Comparison of ENCODE assay signal across 20 cellular contexts in the genomic region with DNA sequence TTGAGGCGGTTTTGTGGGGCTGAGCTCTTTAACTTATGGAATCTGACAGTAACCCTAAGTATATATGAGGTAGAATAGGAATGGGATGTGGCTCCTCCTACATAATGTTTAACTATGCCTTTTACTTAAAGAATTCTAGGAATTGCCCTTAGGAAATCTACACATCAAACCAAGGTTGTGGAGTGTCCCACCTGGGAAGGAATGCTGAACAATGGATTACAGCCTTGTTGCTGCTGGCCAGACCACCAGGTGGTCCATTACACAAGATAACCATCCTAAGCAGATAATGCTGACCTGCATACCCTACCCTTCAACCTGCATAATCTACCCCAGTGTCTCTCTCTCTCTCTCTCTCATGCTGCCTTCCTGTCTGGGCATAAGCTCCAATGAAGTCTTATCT.
"Had no signal": no experiment of that assay in that cellular context is flagged by ENCODE, and none has a peak within 500 bp of the region (broad histone marks: within the 10 kb centered on the region; RNA-seq: fewer than 3 reads in every experiment).

No MANE protein-coding gene starts in this region.

- ATAC-seq: activated T-helper 17 cell treated with anti-CD3 and anti-CD28 coated beads, Interleukin-2, amount 50 U/mL, for 72 hours; left ventricle myocardium superior; sciatic nerve; stimulated activated memory B cell treated with anti-CD40 and anti-IgM and Interleukin-4, amounts not matched to agents 10 μg/mL and 1 μg/mL and 100 μg/mL, for 72 hours had no signal

- H3K4me3 ChIP-seq: coronary artery, hepatocyte, prostate gland, spleen, tibial artery, vagina had no signal

- H3K36me3 ChIP-seq: prostate gland, spleen, tibial artery, vagina, WERI-Rb-1 had no signal

- DNase-seq: activated CD4-positive, alpha-beta T cell treated with anti-CD3 and anti-CD28 coated beads, Interleukin-2, amount 10 ng/mL, durations not matched to agents 24 days and 14 days; activated CD8-positive, alpha-beta memory T cell treated with anti-CD3 and anti-CD28 coated beads for 24 hours; activated naive CD4-positive, alpha-beta T cell treated with anti-CD3 and anti-CD28 coated beads for 36 hours; activated T-cell treated with anti-CD3 and anti-CD28 coated beads for 4 hours; caudate nucleus; effector memory CD4-positive, alpha-beta T cell; kidney; left ventricle myocardium superior; mesenchymal stem cell; spleen; stimulated activated CD4-positive, alpha-beta T cell treated with anti-CD3 and anti-CD28 coated beads, Interleukin-1b, Interleukin-23, amount 100 ng/mL, for 48 hours; tibial artery; WERI-Rb-1 had no signal

- H3K27me3 ChIP-seq: hepatocyte, spleen, tibial artery, vagina had no signal

- H3K27ac ChIP-seq: coronary artery, hepatocyte, prostate gland, spleen, tibial artery, vagina, WERI-Rb-1 had no signal

- H3K9me3 ChIP-seq: prostate gland, spleen, vagina had no signal

- H3K4me1 ChIP-seq: prostate gland, tibial artery had no signal
